In the genomic region with DNA sequence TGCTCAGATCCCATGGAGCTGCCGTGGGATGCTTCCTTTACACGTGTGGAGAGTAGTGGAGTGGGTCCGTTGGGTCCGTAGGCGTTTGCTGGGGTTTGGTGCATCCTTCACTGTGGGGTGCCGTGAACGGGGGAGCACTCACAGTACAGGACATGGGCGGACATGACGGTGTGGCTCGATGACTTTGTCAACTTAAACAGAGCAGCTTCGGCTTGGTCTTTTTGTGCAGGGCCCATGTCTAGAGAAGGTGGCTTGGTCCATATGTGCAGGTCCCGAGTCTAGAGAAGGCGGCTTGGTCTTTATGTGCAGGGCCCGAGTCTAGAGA, we compare ENCODE assay signal across 16 cellular contexts. TPM values are rescaled to one million over a fixed set of nuclear protein-coding genes. Genes with fewer than 3 reads are reported as not detected.
DNase-seq lines count a peak whose midpoint lies in the region; ATAC-seq and TF ChIP-seq lines count a peak whose summit lies in the region.
"Had no signal": no experiment of that assay in that cellular context is flagged by ENCODE, and none has a peak within 500 bp of the region (broad histone marks: within the 10 kb centered on the region; RNA-seq: fewer than 3 reads in every experiment).

No MANE protein-coding gene starts in this region.

- POLR2A ChIA-PET in activated CD8-positive, alpha-beta T cell treated with anti-CD3 and anti-CD28 coated beads, Interleukin-2, amount 10 ng/mL, durations not matched to agents 7 days and 5 days (lab: Charles Lee), result no interaction called here
- POLR2A ChIA-PET in activated CD8-positive, alpha-beta T cell treated with anti-CD3 and anti-CD28 coated beads for 36 hours (lab: Charles Lee), result no interaction called here

- no peak for ATAC-seq in activated CD8-positive, alpha-beta T cell treated with anti-CD3 and anti-CD28 coated beads, Interleukin-2, amount 10 ng/mL, durations not matched to agents 7 days and 5 days
- no peak for ATAC-seq in activated CD8-positive, alpha-beta T cell treated with anti-CD3 and anti-CD28 coated beads for 36 hours
- no peak for ATAC-seq in stimulated activated naive B cell treated with anti-CD40 and anti-IgM and Interleukin-4, amounts not matched to agents 10 μg/mL and 1 μg/mL and 100 μg/mL, for 72 hours (replicated peaks)
- ATAC-seq in HG03457 (IDR thresholded peaks at IDR 0.05; ENCODE audit: unreplicated experiment), result no peak

- H3K36me3 Mint-ChIP-seq in activated CD8-positive, alpha-beta T cell treated with anti-CD3 and anti-CD28 coated beads, Interleukin-2, amount 10 ng/mL, durations not matched to agents 7 days and 5 days (ENCODE audit: low read depth), result peaks cover 48% of the 10 kb centered on the region
- peaks cover 19% of the 10 kb centered on the region for H3K36me3 Mint-ChIP-seq in activated CD8-positive, alpha-beta T cell treated with anti-CD3 and anti-CD28 coated beads for 36 hours (ENCODE audit: low read depth)
- H3K36me3 Mint-ChIP-seq in activated T-helper 2 cell treated with anti-CD3 and anti-CD28 coated beads, Interferon-gamma antibody, Interleukin-2, Interleukin-4, amounts not matched to agents 10 μg/mL and 5 μg/mL and 100 μg/mL, durations not matched to agents 14 hours and 24 hours and 36 hours (ENCODE audit: low read depth), result peaks cover 43% of the 10 kb centered on the region
- H3K36me3 Mint-ChIP-seq in neural crest cell (ENCODE audit: low read depth), result no peaks in the 10 kb centered on the region
- peaks cover 70 to 74% of the 10 kb centered on the region in 2 donors for H3K36me3 Mint-ChIP-seq in stimulated activated naive B cell treated with anti-CD40 and anti-IgM and Interleukin-4, amounts not matched to agents 10 μg/mL and 1 μg/mL and 100 μg/mL, for 72 hours
- H3K36me3 Mint-ChIP-seq: CD8-positive, alpha-beta memory T cell had no signal

- H3K27ac Mint-ChIP-seq in activated CD8-positive, alpha-beta T cell treated with anti-CD3 and anti-CD28 coated beads, Interleukin-2, amount 10 ng/mL, durations not matched to agents 7 days and 5 days, result peak overlapping the region; percentile 7
- no peak overlapping the region for H3K27ac Mint-ChIP-seq in activated CD8-positive, alpha-beta T cell treated with anti-CD3 and anti-CD28 coated beads for 36 hours
- peak overlapping the region; percentile 28 for H3K27ac Mint-ChIP-seq in activated T-helper 2 cell treated with anti-CD3 and anti-CD28 coated beads, Interferon-gamma antibody, Interleukin-2, Interleukin-4, amounts not matched to agents 10 μg/mL and 5 μg/mL and 100 μg/mL, durations not matched to agents 14 hours and 24 hours and 36 hours
- H3K27ac Mint-ChIP-seq in neural crest cell (ENCODE audit: unreplicated experiment), result peak overlapping the region; percentile 83
- H3K27ac Mint-ChIP-seq in stimulated activated naive B cell treated with anti-CD40 and anti-IgM and Interleukin-4, amounts not matched to agents 10 μg/mL and 1 μg/mL and 100 μg/mL, for 72 hours, result peak overlapping the region; percentile 47

- intact Hi-C loops in activated CD8-positive, alpha-beta T cell treated with anti-CD3 and anti-CD28 coated beads for 36 hours (cut with micrococcal nuclease), result no loop called here
- intact Hi-C loops in activated T-helper 2 cell treated with anti-CD3 and anti-CD28 coated beads, Interferon-gamma antibody, Interleukin-2, Interleukin-4, amounts not matched to agents 10 μg/mL and 5 μg/mL and 100 μg/mL, durations not matched to agents 14 hours and 24 hours and 36 hours (cut with micrococcal nuclease), result no loop called here

- H3K27me3 Mint-ChIP-seq in activated CD8-positive, alpha-beta T cell treated with anti-CD3 and anti-CD28 coated beads, Interleukin-2, amount 10 ng/mL, durations not matched to agents 7 days and 5 days (ENCODE audit: low read depth), result no peaks in the 10 kb centered on the region
- H3K27me3 Mint-ChIP-seq in activated CD8-positive, alpha-beta T cell treated with anti-CD3 and anti-CD28 coated beads for 36 hours, result no peaks in the 10 kb centered on the region
- H3K27me3 Mint-ChIP-seq in activated T-helper 2 cell treated with anti-CD3 and anti-CD28 coated beads, Interferon-gamma antibody, Interleukin-2, Interleukin-4, amounts not matched to agents 10 μg/mL and 5 μg/mL and 100 μg/mL, durations not matched to agents 14 hours and 24 hours and 36 hours (ENCODE audit: low read depth), result no peaks in the 10 kb centered on the region
- H3K27me3 Mint-ChIP-seq in neural crest cell (ENCODE audit: low read depth), result no peaks in the 10 kb centered on the region
- no peaks in the 10 kb centered on the region for H3K27me3 Mint-ChIP-seq in stimulated activated naive B cell treated with anti-CD40 and anti-IgM and Interleukin-4, amounts not matched to agents 10 μg/mL and 1 μg/mL and 100 μg/mL, for 72 hours

- peaks cover 32% of the 10 kb centered on the region for H3K4me1 Mint-ChIP-seq in activated CD8-positive, alpha-beta T cell treated with anti-CD3 and anti-CD28 coated beads, Interleukin-2, amount 10 ng/mL, durations not matched to agents 7 days and 5 days (ENCODE audit: low read depth)
- H3K4me1 Mint-ChIP-seq in activated CD8-positive, alpha-beta T cell treated with anti-CD3 and anti-CD28 coated beads for 36 hours (ENCODE audit: low read depth), result peaks cover 13% of the 10 kb centered on the region
- peaks cover 21% of the 10 kb centered on the region for H3K4me1 Mint-ChIP-seq in activated T-helper 2 cell treated with anti-CD3 and anti-CD28 coated beads, Interferon-gamma antibody, Interleukin-2, Interleukin-4, amounts not matched to agents 10 μg/mL and 5 μg/mL and 100 μg/mL, durations not matched to agents 14 hours and 24 hours and 36 hours (ENCODE audit: low read depth)
- H3K4me1 Mint-ChIP-seq in neural crest cell, result peaks cover 26% of the 10 kb centered on the region
- H3K4me1 Mint-ChIP-seq in stimulated activated naive B cell treated with anti-CD40 and anti-IgM and Interleukin-4, amounts not matched to agents 10 μg/mL and 1 μg/mL and 100 μg/mL, for 72 hours, result peaks cover 1 to 33% of the 10 kb centered on the region in 2 donors
- H3K4me1 Mint-ChIP-seq: CD8-positive, alpha-beta memory T cell had no signal

- H3K9me3 Mint-ChIP-seq in activated CD8-positive, alpha-beta T cell treated with anti-CD3 and anti-CD28 coated beads, Interleukin-2, amount 10 ng/mL, durations not matched to agents 7 days and 5 days (ENCODE audit: insufficient read depth), result no peaks in the 10 kb centered on the region
- no peaks in the 10 kb centered on the region for H3K9me3 Mint-ChIP-seq in activated CD8-positive, alpha-beta T cell treated with anti-CD3 and anti-CD28 coated beads for 36 hours
- no peaks in the 10 kb centered on the region for H3K9me3 Mint-ChIP-seq in activated T-helper 2 cell treated with anti-CD3 and anti-CD28 coated beads, Interferon-gamma antibody, Interleukin-2, Interleukin-4, amounts not matched to agents 10 μg/mL and 5 μg/mL and 100 μg/mL, durations not matched to agents 14 hours and 24 hours and 36 hours
- H3K9me3 Mint-ChIP-seq in neural crest cell, result no peaks in the 10 kb centered on the region
- no peaks in the 10 kb centered on the region for H3K9me3 Mint-ChIP-seq in stimulated activated naive B cell treated with anti-CD40 and anti-IgM and Interleukin-4, amounts not matched to agents 10 μg/mL and 1 μg/mL and 100 μg/mL, for 72 hours
- H3K9me3 Mint-ChIP-seq: CD8-positive, alpha-beta memory T cell had no signal

- CTCF ChIA-PET in activated CD8-positive, alpha-beta T cell treated with anti-CD3 and anti-CD28 coated beads, Interleukin-2, amount 10 ng/mL, durations not matched to agents 7 days and 5 days (lab: Charles Lee), result no interaction called here
- CTCF ChIA-PET in activated CD8-positive, alpha-beta T cell treated with anti-CD3 and anti-CD28 coated beads for 36 hours (lab: Charles Lee), result interaction anchor here (0.7 kb wide), 1 partner anchor 156 kb away, joined by 3 read pairs; no protein-coding TSS in a partner anchor

- no peak overlapping the region for H3K4me3 Mint-ChIP-seq in activated CD8-positive, alpha-beta T cell treated with anti-CD3 and anti-CD28 coated beads, Interleukin-2, amount 10 ng/mL, durations not matched to agents 7 days and 5 days
- no peak overlapping the region for H3K4me3 Mint-ChIP-seq in activated CD8-positive, alpha-beta T cell treated with anti-CD3 and anti-CD28 coated beads for 36 hours
- H3K4me3 Mint-ChIP-seq in activated T-helper 2 cell treated with anti-CD3 and anti-CD28 coated beads, Interferon-gamma antibody, Interleukin-2, Interleukin-4, amounts not matched to agents 10 μg/mL and 5 μg/mL and 100 μg/mL, durations not matched to agents 14 hours and 24 hours and 36 hours (ENCODE audit: low read depth), result no peak overlapping the region
- H3K4me3 Mint-ChIP-seq in neural crest cell, result no peak overlapping the region
- no peak overlapping the region for H3K4me3 Mint-ChIP-seq in stimulated activated naive B cell treated with anti-CD40 and anti-IgM and Interleukin-4, amounts not matched to agents 10 μg/mL and 1 μg/mL and 100 μg/mL, for 72 hours

- TF ChIP-seq CTCF in activated CD8-positive, alpha-beta T cell treated with anti-CD3 and anti-CD28 coated beads for 36 hours (IDR thresholded peaks at IDR 0.05), result no peak
- TF ChIP-seq CTCF in neural crest cell (conservative IDR thresholded peaks at IDR 0.05), result no peak

- no peak for DNase-seq in activated CD8-positive, alpha-beta T cell treated with anti-CD3 and anti-CD28 coated beads, Interleukin-2, amount 10 ng/mL, durations not matched to agents 7 days and 5 days
- DNase-seq in activated CD8-positive, alpha-beta T cell treated with anti-CD3 and anti-CD28 coated beads for 36 hours, result no peak
- no peak for DNase-seq in activated T-helper 2 cell treated with anti-CD3 and anti-CD28 coated beads, Interferon-gamma antibody, Interleukin-2, Interleukin-4, amounts not matched to agents 10 μg/mL and 5 μg/mL and 100 μg/mL, durations not matched to agents 14 hours and 24 hours and 36 hours (ENCODE audit: low spot score)
- DNase-seq in neural crest cell (ENCODE audit: low read depth, low spot score) (no peak), GM03348 (ENCODE audit: low spot score) (no peak), occipital lobe (lab: John Stamatoyannopoulos, UW) (no peak)
- DNase-seq in stimulated activated naive B cell treated with anti-CD40 and anti-IgM and Interleukin-4, amounts not matched to agents 10 μg/mL and 1 μg/mL and 100 μg/mL, for 72 hours, result no peak
- DNase-seq: CD8-positive, alpha-beta memory T cell; EL; MG63; NCI-H1105; NCI-H1694 treated with DMSO at 0.1 percent for 48 hours; NCI-H446; NCI-H748 treated with DMSO at 0.1 percent for 48 hours; SIG-M5 had no signal

RNA-seq across cellular contexts. Expression of a gene that starts 26.4 kb away (rescaled TPM):
- total RNA-seq in activated CD8-positive, alpha-beta T cell treated with anti-CD3 and anti-CD28 coated beads, Interleukin-2, amount 10 ng/mL, durations not matched to agents 7 days and 5 days, result 10 to 100 TPM; 62.2 to 62.3 TPM
- 10 to 100 TPM; 65.9 to 67.6 TPM for total RNA-seq in activated CD8-positive, alpha-beta T cell treated with anti-CD3 and anti-CD28 coated beads for 36 hours
- total RNA-seq in activated T-helper 2 cell treated with anti-CD3 and anti-CD28 coated beads, Interferon-gamma antibody, Interleukin-2, Interleukin-4, amounts not matched to agents 10 μg/mL and 5 μg/mL and 100 μg/mL, durations not matched to agents 14 hours and 24 hours and 36 hours, result 62.3 and 66.4 TPM in 2 replicates
- total RNA-seq in neural crest cell (56.0 and 61.3 TPM in 2 replicates), occipital lobe (21.5 TPM)
